In the genomic region with DNA sequence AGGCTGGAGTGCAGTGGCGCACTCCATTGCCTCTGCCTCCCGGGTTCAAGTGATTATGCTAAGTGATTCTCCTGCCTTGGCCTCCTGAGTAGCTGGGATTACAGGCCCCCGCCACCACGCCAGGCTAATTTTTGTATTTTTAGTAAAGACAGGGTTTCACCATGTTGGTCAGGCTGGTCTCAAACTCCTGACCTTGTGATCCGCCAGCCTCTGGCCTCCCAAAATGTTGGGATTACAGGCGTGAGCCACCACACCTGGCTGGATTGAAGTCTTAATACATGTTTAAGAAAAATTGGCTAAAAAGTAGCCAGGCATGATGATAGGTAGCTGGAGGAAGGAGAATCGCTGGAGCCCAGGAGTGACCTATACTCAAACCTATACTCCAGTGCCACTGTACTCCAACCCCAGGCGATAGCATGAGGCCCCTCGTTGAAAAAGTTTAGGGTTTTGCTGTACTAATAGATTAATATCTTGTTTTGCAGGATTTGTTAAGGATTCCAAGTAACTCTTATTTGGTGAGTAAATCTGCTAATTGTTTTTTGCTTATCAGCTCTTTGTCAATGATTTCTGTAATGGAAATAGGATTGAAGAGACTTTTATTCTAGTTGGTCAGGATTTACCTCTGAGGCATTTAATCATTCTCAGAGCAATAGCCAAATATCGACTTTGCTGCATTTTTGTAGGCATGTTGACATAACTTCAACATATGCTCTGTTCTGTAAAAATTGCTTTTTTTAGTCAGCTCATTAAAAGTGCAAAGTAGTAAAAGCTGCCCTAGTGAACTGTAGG, we compare ENCODE assay signal across 8 cellular contexts. TPM values are rescaled to one million over a fixed set of nuclear protein-coding genes. Genes with fewer than 3 reads are reported as not detected.
DNase-seq lines count a peak whose midpoint lies in the region; ATAC-seq and TF ChIP-seq lines count a peak whose summit lies in the region.

No MANE protein-coding gene starts in this region.

- no peak for ATAC-seq in HG03039 (IDR thresholded peaks at IDR 0.05; ENCODE audit: unreplicated experiment)

- H3K36me3 Mint-ChIP-seq in mesothelial cell of epicardium = peaks cover 39% of the 10 kb centered on the region

- H3K27me3 ChIP-seq in ACC112 (ENCODE audit: insufficient read depth, low read length) (no peaks in the 10 kb centered on the region), HUES6 (ENCODE audit: control insufficient read depth, insufficient read depth, low read length) (no peaks in the 10 kb centered on the region), adrenal gland (no peaks in the 10 kb centered on the region), vagina (no peaks in the 10 kb centered on the region)

- H3K9ac ChIP-seq in HUES6 (ENCODE audit: low read length) = peak overlapping the region; percentile 99

- peak overlapping the region; percentile 98 for H3K27ac Mint-ChIP-seq in mesothelial cell of epicardium

- no peaks in the 10 kb centered on the region for H3K9me3 ChIP-seq in HUES6 (ENCODE audit: control insufficient read depth, insufficient read depth, low read depth, low read length)
- H3K9me3 ChIP-seq in adrenal gland (replicated peaks in 1 of 3) = no peaks in the 10 kb centered on the region
- no peaks in the 10 kb centered on the region for H3K9me3 ChIP-seq in vagina

- no peak for TF ChIP-seq POLR2A in adrenal gland (IDR thresholded peaks at IDR 0.05)
- TF ChIP-seq POLR2A in vagina (IDR thresholded peaks at IDR 0.05) = no peak

- intact Hi-C loops in adrenal gland (cut with DNase I) (loop anchor here (5.0 to 10.0 kb wide), 2 partner anchors 93 to 96 kb away; no protein-coding TSS in a partner anchor), vagina (cut with DNase I) (loop anchor here (10.0 kb wide), 1 partner anchor 93 kb away; no protein-coding TSS in a partner anchor)

- H3K4me3 ChIP-seq in ACC112 (ENCODE audit: low read depth, low read length) (peak overlapping the region; percentile 80), HUES6 (ENCODE audit: low read depth, low read length) (peak overlapping the region; percentile 82), adrenal gland (peak overlapping the region in 3 of 4 donors; percentile 39 to 86 (median 85)), vagina (peak overlapping the region; percentile 72 to 82)

- no peak for DNase-seq in adrenal gland
- DNase-seq in mesothelial cell of epicardium (ENCODE audit: low spot score in 2 of 2, unreplicated experiment in 2 of 2) = no peak
- DNase-seq in vagina (ENCODE audit: extremely low spot score in 2 of 2) = no peak
- DNase-seq in NCI-H128 (lab: John Stamatoyannopoulos, UW; ENCODE audit: unreplicated experiment) = no peak
- no peak for DNase-seq in SHP77 treated with DMSO at 0.1 percent for 48 hours (lab: John Stamatoyannopoulos, UW)

- peak overlapping the region; percentile 96 for H3K27ac ChIP-seq in ACC112 (ENCODE audit: low read depth, low read length)
- H3K27ac ChIP-seq in HUES6 (ENCODE audit: low read depth, low read length) = peak overlapping the region; percentile 96
- peak overlapping the region; percentile 40 to 85 (median 68) for H3K27ac ChIP-seq in adrenal gland
- H3K27ac ChIP-seq in vagina = peak overlapping the region; percentile 72

- H3K9me3 Mint-ChIP-seq in mesothelial cell of epicardium = no peaks in the 10 kb centered on the region

- peak overlapping the region; percentile 95 for H3K4me3 Mint-ChIP-seq in mesothelial cell of epicardium

- peaks cover 32% of the 10 kb centered on the region for H3K4me1 ChIP-seq in ACC112 (ENCODE audit: control insufficient read depth, insufficient read depth, low read length, unreplicated experiment)
- peaks cover 19% of the 10 kb centered on the region for H3K4me1 ChIP-seq in HUES6 (ENCODE audit: control insufficient read depth, insufficient read depth, low read length)
- H3K4me1 ChIP-seq in adrenal gland (replicated peaks in 1 of 2) = peaks cover 25 to 54% of the 10 kb centered on the region in 2 donors
- H3K4me1 ChIP-seq in vagina = peaks cover 54% of the 10 kb centered on the region

- H3K36me3 ChIP-seq in ACC112 (ENCODE audit: insufficient read depth, low read length) (peaks cover 49% of the 10 kb centered on the region), HUES6 (ENCODE audit: control insufficient read depth, insufficient read depth, low read length) (peaks cover 63% of the 10 kb centered on the region), adrenal gland (replicated peaks in 1 of 2) (peaks cover 0 to 52% of the 10 kb centered on the region in 2 donors), vagina (peaks cover 0 to 51% of the 10 kb centered on the region in 2 donors)

- no peaks in the 10 kb centered on the region for H3K27me3 Mint-ChIP-seq in mesothelial cell of epicardium (ENCODE audit: low read depth)

- H3K4me1 Mint-ChIP-seq in mesothelial cell of epicardium = peaks cover 57% of the 10 kb centered on the region

- TF ChIP-seq CTCF in adrenal gland (IDR thresholded peaks at IDR 0.05) (no peak), mesothelial cell of epicardium (IDR thresholded peaks at IDR 0.05; ENCODE audit: unreplicated experiment) (no peak), vagina (IDR thresholded peaks at IDR 0.05) (no peak)

- WGBS in adrenal gland, 4 donors = 15 to 31% (median 25%) methylated on average over 10 of the region's 10 CpGs

- peaks cover 51% of the 10 kb centered on the region for H3K79me2 ChIP-seq in ACC112 (ENCODE audit: control insufficient read depth, insufficient read depth, low read length, unreplicated experiment)

- H2AFZ ChIP-seq in ACC112 (ENCODE audit: low read length, unreplicated experiment) = no peak overlapping the region

RNA-seq across cellular contexts. Expression of gene RCC1, which starts 2.0 kb away (rescaled TPM):
- 10 to 100 TPM; 12.6 to 24.4 (median 15.8) TPM for total RNA-seq in adrenal gland
- 10 to 100 TPM; 13.0 to 18.8 (median 17.6) TPM for polyA plus RNA-seq in adrenal gland
- 30.6 to 33.7 TPM (median 31.9 TPM) in 3 replicates for total RNA-seq in mesothelial cell of epicardium
- total RNA-seq in vagina = 23.8 TPM

RNA-seq across cellular contexts. Expression of gene TRNAU1AP, which starts 45.0 kb away (rescaled TPM):
- total RNA-seq in adrenal gland (10 to 100 TPM in 7 of 8 donors, 1 to 10 TPM in 1; 9.5 to 26.0 (median 18.5) TPM), mesothelial cell of epicardium (23.3 to 25.5 TPM (median 25.0 TPM) in 3 replicates), vagina (14.0 TPM)
- 10 to 100 TPM; 18.5 to 29.0 (median 22.9) TPM for polyA plus RNA-seq in adrenal gland
